ENCODE assay signal across 1 cellular context in the genomic region with DNA sequence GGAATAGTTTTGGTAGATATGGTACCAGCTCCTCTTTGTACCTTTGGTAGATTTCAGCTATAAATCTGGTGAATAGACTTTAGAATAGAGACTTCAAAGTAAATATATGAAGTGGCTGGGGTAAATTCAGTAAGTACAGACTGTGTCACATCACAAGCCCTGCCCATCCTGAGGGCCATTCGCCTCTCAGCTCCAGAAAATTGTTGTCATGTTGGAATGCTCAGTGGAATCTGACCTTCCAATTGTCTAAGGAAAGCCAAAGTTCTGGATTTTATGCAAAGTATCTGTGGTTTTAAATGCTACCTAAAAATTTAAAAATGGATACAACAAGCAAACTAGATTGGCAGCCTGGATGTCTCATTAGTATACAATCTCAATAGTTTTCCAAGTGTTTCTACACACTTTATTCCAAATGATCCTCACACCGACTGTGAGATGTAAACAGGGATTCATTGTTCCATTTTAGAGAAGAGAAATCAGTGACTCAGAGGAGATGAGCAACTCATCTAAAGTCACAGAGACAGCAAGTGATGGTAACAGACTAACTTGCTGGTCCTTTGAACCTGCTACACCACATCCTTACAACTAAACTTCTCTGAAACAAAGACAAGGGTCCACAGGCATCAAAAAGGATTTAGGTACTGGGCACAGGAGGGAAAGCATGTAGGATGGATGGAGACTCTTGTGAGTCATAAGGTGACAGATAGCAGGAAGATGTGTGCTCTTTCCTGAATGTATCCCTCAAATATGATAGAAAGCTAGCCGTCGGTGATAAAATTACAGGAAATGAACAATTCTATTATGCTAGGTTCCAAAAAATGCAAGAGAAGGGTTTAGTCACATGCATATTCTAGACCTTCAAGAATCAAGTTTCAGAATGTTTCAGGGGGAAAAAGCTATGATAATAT.
TF ChIP-seq lines count a peak whose summit lies in the region.

No MANE protein-coding gene starts in this region.

TF ChIP-seq in SK-N-SH treated with all-trans-retinoic acid at 6 μM for 48 hours, 23 proteins besides CTCF, POLR2A, EP300 and RAD21:
- TF ChIP-seq, protein P1, sequence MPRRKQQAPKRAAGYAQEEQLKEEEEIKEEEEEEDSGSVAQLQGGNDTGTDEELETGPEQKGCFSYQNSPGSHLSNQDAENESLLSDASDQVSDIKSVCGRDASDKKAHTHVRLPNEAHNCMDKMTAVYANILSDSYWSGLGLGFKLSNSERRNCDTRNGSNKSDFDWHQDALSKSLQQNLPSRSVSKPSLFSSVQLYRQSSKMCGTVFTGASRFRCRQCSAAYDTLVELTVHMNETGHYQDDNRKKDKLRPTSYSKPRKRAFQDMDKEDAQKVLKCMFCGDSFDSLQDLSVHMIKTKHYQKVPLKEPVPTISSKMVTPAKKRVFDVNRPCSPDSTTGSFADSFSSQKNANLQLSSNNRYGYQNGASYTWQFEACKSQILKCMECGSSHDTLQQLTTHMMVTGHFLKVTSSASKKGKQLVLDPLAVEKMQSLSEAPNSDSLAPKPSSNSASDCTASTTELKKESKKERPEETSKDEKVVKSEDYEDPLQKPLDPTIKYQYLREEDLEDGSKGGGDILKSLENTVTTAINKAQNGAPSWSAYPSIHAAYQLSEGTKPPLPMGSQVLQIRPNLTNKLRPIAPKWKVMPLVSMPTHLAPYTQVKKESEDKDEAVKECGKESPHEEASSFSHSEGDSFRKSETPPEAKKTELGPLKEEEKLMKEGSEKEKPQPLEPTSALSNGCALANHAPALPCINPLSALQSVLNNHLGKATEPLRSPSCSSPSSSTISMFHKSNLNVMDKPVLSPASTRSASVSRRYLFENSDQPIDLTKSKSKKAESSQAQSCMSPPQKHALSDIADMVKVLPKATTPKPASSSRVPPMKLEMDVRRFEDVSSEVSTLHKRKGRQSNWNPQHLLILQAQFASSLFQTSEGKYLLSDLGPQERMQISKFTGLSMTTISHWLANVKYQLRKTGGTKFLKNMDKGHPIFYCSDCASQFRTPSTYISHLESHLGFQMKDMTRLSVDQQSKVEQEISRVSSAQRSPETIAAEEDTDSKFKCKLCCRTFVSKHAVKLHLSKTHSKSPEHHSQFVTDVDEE (CRISPR knock-in tag; IDR thresholded peaks at IDR 0.05), result no peak
- TF ChIP-seq, protein P2, sequence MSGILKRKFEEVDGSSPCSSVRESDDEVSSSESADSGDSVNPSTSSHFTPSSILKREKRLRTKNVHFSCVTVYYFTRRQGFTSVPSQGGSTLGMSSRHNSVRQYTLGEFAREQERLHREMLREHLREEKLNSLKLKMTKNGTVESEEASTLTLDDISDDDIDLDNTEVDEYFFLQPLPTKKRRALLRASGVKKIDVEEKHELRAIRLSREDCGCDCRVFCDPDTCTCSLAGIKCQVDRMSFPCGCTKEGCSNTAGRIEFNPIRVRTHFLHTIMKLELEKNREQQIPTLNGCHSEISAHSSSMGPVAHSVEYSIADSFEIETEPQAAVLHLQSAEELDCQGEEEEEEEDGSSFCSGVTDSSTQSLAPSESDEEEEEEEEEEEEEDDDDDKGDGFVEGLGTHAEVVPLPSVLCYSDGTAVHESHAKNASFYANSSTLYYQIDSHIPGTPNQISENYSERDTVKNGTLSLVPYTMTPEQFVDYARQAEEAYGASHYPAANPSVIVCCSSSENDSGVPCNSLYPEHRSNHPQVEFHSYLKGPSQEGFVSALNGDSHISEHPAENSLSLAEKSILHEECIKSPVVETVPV (CRISPR knock-in tag; IDR thresholded peaks at IDR 0.05), result no peak
- TF ChIP-seq SNAI2 (CRISPR knock-in tag; IDR thresholded peaks at IDR 0.05), result no peak
- no peak for TF ChIP-seq ZC3H10 (CRISPR knock-in tag; IDR thresholded peaks at IDR 0.05)
- no peak for TF ChIP-seq ZNF8 (CRISPR knock-in tag; IDR thresholded peaks at IDR 0.05)
- no peak for TF ChIP-seq ISL1 (CRISPR knock-in tag; IDR thresholded peaks at IDR 0.05)
- no peak for TF ChIP-seq ZFP3 (CRISPR knock-in tag; IDR thresholded peaks at IDR 0.05)
- no peak for TF ChIP-seq RARB (CRISPR knock-in tag; IDR thresholded peaks at IDR 0.05)
- no peak for TF ChIP-seq CSDC2 (CRISPR knock-in tag; IDR thresholded peaks at IDR 0.05)
